Comparison of ENCODE assay signal across 24 cellular contexts in genomic region chr9:127119319-127119709, GRCh38. TPM values are rescaled to one million over a fixed set of nuclear protein-coding genes. Genes with fewer than 3 reads are reported as not detected.
DNase-seq lines count a peak whose midpoint lies in the region; ATAC-seq, FAIRE-seq and TF ChIP-seq lines count a peak whose summit lies in the region.
"Had no signal": no experiment of that assay in that cellular context is flagged by ENCODE, and none has a peak within 500 bp of the region (broad histone marks: within the 10 kb centered on the region; RNA-seq: fewer than 3 reads in every experiment).

No MANE protein-coding gene starts in this region.

- TF ChIP-seq RAD21 in HepG2 (CRISPR knock-in tag; IDR thresholded peaks at IDR 0.05) = no peak

- H3K27ac ChIP-seq in HepG2 (ENCODE audit: extremely low read length, insufficient read depth, low read length) (no peak overlapping the region), right lobe of liver (no peak overlapping the region), angular gyrus (ENCODE audit: low read depth, low read length) (peak overlapping the region; percentile 22)

- BruUV-seq in HepG2 (replicated peaks; lab: Mats Ljungman, UMichigan) = no TSS peak

- TF ChIP-seq CTCF in HepG2 (CRISPR knock-in tag; IDR thresholded peaks at IDR 0.05) = no peak
- no peak for TF ChIP-seq CTCF in right lobe of liver (IDR thresholded peaks at IDR 0.05)

- H3K27me3 ChIP-seq in HepG2 (ENCODE audit: control insufficient read depth in 1 of 2, insufficient read depth in 2 of 2, low read length in 2 of 2) (no peaks in the 10 kb centered on the region; a peak in 1 of 5 replicates), right lobe of liver (no peaks in the 10 kb centered on the region)

- WGBS in HepG2 (ENCODE audit: low lambda C conversion rate) = 84% methylated on average over 4 of the region's 4 CpGs
- WGBS in right lobe of liver (ENCODE audit: insufficient coverage, low coverage, low lambda C conversion rate, missing lambda C conversion rate) = 87% methylated on average over 3 of the region's 4 CpGs

- no peaks in the 10 kb centered on the region for H3K9me3 ChIP-seq in HepG2 (ENCODE audit: low read length)
- H3K9me3 ChIP-seq in right lobe of liver = no peaks in the 10 kb centered on the region

- no peak for ATAC-seq in HepG2
- ATAC-seq in right lobe of liver = no peak
- ATAC-seq: left lobe of liver had no signal

- POLR2A ChIA-PET in HepG2 (lab: Yijun Ruan, JAX) = no interaction called here

- no peak overlapping the region for H3K9ac ChIP-seq in HepG2 (ENCODE audit: insufficient read depth, low read depth, low read length)

- in situ Hi-C loops in HepG2 (cut with HindIII; ENCODE audit: extremely low pct_ligation_motif_present, low pct_unique_long_range_greater_than_20kb) = no loop called here

- CTCF ChIA-PET in HepG2 (lab: Yijun Ruan, JAX; ENCODE audit: low intra/inter-chr PET ratio, low total read pairs) = no interaction called here

- no peaks in the 10 kb centered on the region for H3K36me3 ChIP-seq in HepG2 (replicated peaks in 1 of 2; ENCODE audit: control insufficient read depth in 1 of 2, insufficient read depth in 2 of 2, low read length in 2 of 2)
- H3K36me3 ChIP-seq in right lobe of liver = no peaks in the 10 kb centered on the region

- no peak overlapping the region for H3K4me2 ChIP-seq in HepG2 (ENCODE audit: low read depth, low read length)

- no peak overlapping the region for H3K4me3 ChIP-seq in HepG2 (replicated peaks in 1 of 3; ENCODE audit: insufficient read depth in 1 of 3, low read depth in 2 of 3, low read length in 3 of 3)
- no peak overlapping the region for H3K4me3 ChIP-seq in right lobe of liver

- intact Hi-C loops in HepG2 (cut with micrococcal nuclease; ENCODE audit: unreplicated experiment) = no loop called here
- intact Hi-C loops in right lobe of liver (cut with DNase I) = no loop called here
- intact Hi-C loops in posterior vena cava (cut with DNase I) = no loop called here

- H3K4me1 ChIP-seq in HepG2 (ENCODE audit: insufficient read depth, low read length) (peaks cover 37% of the 10 kb centered on the region), right lobe of liver (peaks cover 0 to 13% (median 0%) of the 10 kb centered on the region in 4 donors)

- H4K20me1 ChIP-seq in HepG2 (ENCODE audit: insufficient read depth, low read length) = no peaks in the 10 kb centered on the region

- H2AFZ ChIP-seq in HepG2 (ENCODE audit: low read length) = no peak overlapping the region

- TF ChIP-seq EP300 in HepG2 (IDR thresholded peaks at IDR 0.05; ENCODE audit: low read depth in 2 of 2, low read length in 2 of 2) (no peak), HepG2 (CRISPR knock-in tag; IDR thresholded peaks at IDR 0.05; ENCODE audit: borderline replicate concordance) (no peak)

- DNase-seq in HepG2 (ENCODE audit: low spot score) (no peak), right lobe of liver (no peak), posterior vena cava (ENCODE audit: low spot score) (peak; percentile 9), NCI-H1092 (lab: John Stamatoyannopoulos, UW) (no peak), GDM1 (lab: John Stamatoyannopoulos, UW) (no peak), erythroblast (lab: John Stamatoyannopoulos, UW) (no peak)
- DNase-seq: activated CD4-positive, alpha-beta T cell treated with anti-CD3 and anti-CD28 coated beads for 1 hour; activated naive CD8-positive, alpha-beta T cell treated with anti-CD3 and anti-CD28 coated beads for 36 hours; activated T-cell treated with anti-CD3 and anti-CD28 coated beads for 4 hours; Calu3; HFFc6; Kasumi-1; NCI-H1105 treated with DMSO at 0.1 percent for 48 hours; NCI-H2029; NCI-H526 treated with DMSO at 0.1 percent for 48 hours; nucleus accumbens; small intestine; stimulated activated CD4-positive, alpha-beta T cell treated with anti-CD3 and anti-CD28 coated beads, Interleukin-1b, Interleukin-23, amount 100 ng/mL, for 48 hours; stimulated activated CD8-positive, alpha-beta memory T cell treated with anti-CD3 and anti-CD28 coated beads, Interleukin-4, amount 100 ng/mL, for 48 hours had no signal

- H3K79me2 ChIP-seq in HepG2 (ENCODE audit: insufficient read depth, low read length) = no peaks in the 10 kb centered on the region

- TF ChIP-seq POLR2A in HepG2 (IDR thresholded peaks at IDR 0.05; ENCODE audit: insufficient read depth in 1 of 2, low read depth in 2 of 2, low read length in 2 of 2) = no peak
- TF ChIP-seq POLR2A in right lobe of liver (IDR thresholded peaks at IDR 0.05) = no peak
- TF ChIP-seq POLR2A in erythroblast (IDR thresholded peaks at IDR 0.05; ENCODE audit: low read length) = no peak

- no peak for FAIRE-seq in HepG2 (lab: Jason Lieb, UNC)
- FAIRE-seq: astrocyte, small intestine, TTC549 had no signal

TF ChIP-seq in HepG2, 621 proteins besides CTCF, POLR2A, EP300 and RAD21:
- TF ChIP-seq PCBP2 (optimal IDR thresholded peaks at IDR 0.05; ENCODE audit: low read depth, low read length, poor library complexity, severe bottlenecking) = no peak
- peak; percentile 78 for TF ChIP-seq ZNF629 (CRISPR knock-in tag; conservative IDR thresholded peaks at IDR 0.05)
TF ChIP-seq in HepG2: peak in this region for 1.

RNA-seq across cellular contexts. Expression of gene ANGPTL2, which starts 3.1 kb away (rescaled TPM):
- 0.35 and 0.91 TPM in 2 replicates for total RNA-seq in HepG2 (2016; rRNA removed; fragmentation: Illumina TruSeq; extraction: Trizol)
- total RNA-seq in HepG2 (2016; cell fraction: cytosol; rRNA removed; fragmentation: Illumina TruSeq; extraction: Trizol; ENCODE audit: low read depth) = 0.09 TPM in 1 of 2 replicates, not detected in the other
- 0.49 and 1.4 TPM in 2 replicates for total RNA-seq in HepG2 (2016; cell fraction: insoluble cytoplasmic fraction; rRNA removed; fragmentation: Illumina TruSeq; extraction: Trizol)
- 0.55 and 0.59 TPM in 2 replicates for total RNA-seq in HepG2 (2016; cell fraction: membrane; rRNA removed; fragmentation: Illumina TruSeq; extraction: Trizol)
- total RNA-seq in HepG2 (2016; cell fraction: nucleus; rRNA removed; fragmentation: Illumina TruSeq; extraction: Trizol) = 1.2 and 2.2 TPM in 2 replicates
- 21.0 and 40.2 TPM in 2 replicates for polyA plus RNA-seq in HepG2 (2011; rRNA removed)
- 14.1 and 24.9 TPM in 2 replicates for polyA plus RNA-seq in HepG2 (2011; cell fraction: cytosol; rRNA removed)
- polyA plus RNA-seq in HepG2 (2011; cell fraction: nucleus; rRNA removed) = 16.8 and 26.7 TPM in 2 replicates
- polyA plus RNA-seq in HepG2 (2012) = 27.5 and 38.6 TPM in 2 replicates
- polyA plus RNA-seq in HepG2 (2016; cell fraction: cytosol; fragmentation: Illumina TruSeq; extraction: Trizol; ENCODE audit: low read depth) = 0.19 and 0.24 TPM in 2 replicates
- polyA plus RNA-seq in HepG2 (2016; cell fraction: insoluble cytoplasmic fraction; fragmentation: Illumina TruSeq; extraction: Trizol; ENCODE audit: low read depth) = 0.60 and 0.63 TPM in 2 replicates
- polyA plus RNA-seq in HepG2 (2016; cell fraction: membrane; fragmentation: Illumina TruSeq; extraction: Trizol; ENCODE audit: low read depth) = 0.50 and 0.89 TPM in 2 replicates
- polyA plus RNA-seq in HepG2 (2016; cell fraction: nucleus; fragmentation: Illumina TruSeq; extraction: Trizol; ENCODE audit: insufficient read depth, low read depth) = 1.8 and 2.3 TPM in 2 replicates
- polyA minus RNA-seq in HepG2 (2011; rRNA and poly(A)+ RNA removed; ENCODE audit: low replicate concordance) = 0.09 and 16.6 TPM in 2 replicates
- polyA minus RNA-seq in HepG2 (2011; cell fraction: cytosol; rRNA and poly(A)+ RNA removed) = 7.1 and 18.4 TPM in 2 replicates
- polyA minus RNA-seq in HepG2 (2011; cell fraction: nucleus; rRNA and poly(A)+ RNA removed) = 7.3 and 9.9 TPM in 2 replicates
- 1 to 10 TPM; 2.1 to 6.3 (median 3.0) TPM for total RNA-seq in right lobe of liver
- total RNA-seq in posterior vena cava = 10 to 100 TPM; 45.7 to 55.9 TPM
- total RNA-seq: activated naive CD8-positive, alpha-beta T cell treated with anti-CD3 and anti-CD28 coated beads for 36 hours; Calu3 had no signal
- polyA plus RNA-seq: CD14-positive monocyte had no signal

Comparison
In these comparisons a context has a peak if more than half of its experiments do, and no peak if none do; other contexts are left out.
1. RNA of gene ANGPTL2, which starts 3.1 kb away (total RNA-seq): 45.7 to 55.9 TPM in posterior vena cava; 2.1 to 6.3 TPM in right lobe of liver and 0.09 to 2.2 TPM in HepG2; every median in the first group is over 4 times any median in the second.